In genomic region chr12:31659087-31659942, GRCh38 we compare ENCODE assay signal across 8 cellular contexts. TPM values are rescaled to one million over a fixed set of nuclear protein-coding genes. Genes with fewer than 3 reads are reported as not detected.
DNase-seq lines count a peak whose midpoint lies in the region; ATAC-seq, FAIRE-seq and TF ChIP-seq lines count a peak whose summit lies in the region.

ETFBKMT (plus strand) TSS chr12:31659688; CDS start chr12:31661954, 2,266 bp downstream.

- peak; percentile 67 for TF ChIP-seq CTCF in left ventricle myocardium inferior (IDR thresholded peaks at IDR 0.05; ENCODE audit: borderline replicate concordance)
- peak; percentile 61 for TF ChIP-seq CTCF in progenitor cell of endocrine pancreas (IDR thresholded peaks at IDR 0.05; ENCODE audit: unreplicated experiment)

- ATAC-seq in HG02840 (IDR thresholded peaks at IDR 0.05; ENCODE audit: low FRiP score, unreplicated experiment) (peak; percentile 100), T-cell (replicated peaks in 1 of 4) (peak; percentile 99 to 100 (median 100))

- intact Hi-C loops in left ventricle myocardium inferior (cut with micrococcal nuclease) = loop anchor here (10.0 kb wide), 1 partner anchor 645 kb away; no protein-coding TSS in a partner anchor

- FAIRE-seq in GM12891 (lab: Jason Lieb, UNC) = peak; percentile 98

- peak; percentile 66 for TF ChIP-seq POLR2A in GM12891 (IDR thresholded peaks at IDR 0.05; ENCODE audit: low read depth, low read length)

- no peaks in the 10 kb centered on the region for H3K27me3 ChIP-seq in left ventricle myocardium inferior (ENCODE audit: low read depth)

- peaks cover 28% of the 10 kb centered on the region for H3K4me1 ChIP-seq in left ventricle myocardium inferior
- peaks cover 2% of the 10 kb centered on the region for H3K4me1 ChIP-seq in urinary bladder (ENCODE audit: insufficient read depth)

- H3K4me1 Mint-ChIP-seq in T-cell (peaks cover 11 to 23% (median 20%) of the 10 kb centered on the region in 3 donors), progenitor cell of endocrine pancreas (ENCODE audit: low read depth) (peaks cover 16% of the 10 kb centered on the region)

- H3K4me3 ChIP-seq in left ventricle myocardium inferior (peak within 1 kb of the TSS; percentile 86), urinary bladder (ENCODE audit: low read depth, low read length) (peak within 1 kb of the TSS; percentile 59)

- H3K27ac Mint-ChIP-seq in T-cell (peak within 1 kb of the TSS; percentile 96 to 99), progenitor cell of endocrine pancreas (peak within 1 kb of the TSS; percentile 95)

- CTCF ChIA-PET in T-cell (lab: Charles Lee) = interaction anchor here in 1 of 2 donors (0.7 to 2.4 kb wide), 6 partner anchors 70 to 1096 kb away, joined by 3 to 15 read pairs (median 6); partner anchors contain the start of genes AMN1 and YARS2

- H3K36me3 ChIP-seq in left ventricle myocardium inferior = peaks cover 16% of the 10 kb centered on the region
- peaks cover under 1% of the 10 kb centered on the region for H3K36me3 ChIP-seq in urinary bladder (ENCODE audit: insufficient read depth)

- H3K27ac ChIP-seq in left ventricle myocardium inferior (replicated peaks) (peak within 1 kb of the TSS; percentile 98), urinary bladder (ENCODE audit: low read depth) (peak within 1 kb of the TSS; percentile 88)

- 2% methylated on average over 47 of the region's 47 CpGs for WGBS in urinary bladder

- H3K4me3 Mint-ChIP-seq in T-cell = peak within 1 kb of the TSS; percentile 93 to 97 (median 94)
- H3K4me3 Mint-ChIP-seq in progenitor cell of endocrine pancreas (ENCODE audit: low read depth) = peak within 1 kb of the TSS; percentile 91

- no peaks in the 10 kb centered on the region for H3K9me3 ChIP-seq in left ventricle myocardium inferior (replicated peaks)

- H3K36me3 Mint-ChIP-seq in T-cell (no peaks in the 10 kb centered on the region), progenitor cell of endocrine pancreas (ENCODE audit: insufficient read depth) (no peaks in the 10 kb centered on the region)

- DNase-seq in GM12891 (ENCODE audit: insufficient read length, low spot score) = peak; percentile 74
- DNase-seq in NCI-H1436 treated with DMSO at 0.1 percent for 48 hours (lab: John Stamatoyannopoulos, UW) = peak; percentile 77
- peak; percentile 83 to 96 (median 90) for DNase-seq in T-cell
- peak; percentile 51 to 98 (median 83) for DNase-seq in amygdala (lab: John Stamatoyannopoulos, UW)
- peak; percentile 84 for DNase-seq in left ventricle myocardium inferior
- DNase-seq in progenitor cell of endocrine pancreas (ENCODE audit: low spot score, unreplicated experiment) = peak; percentile 88

- POLR2A ChIA-PET in T-cell (lab: Charles Lee) = interaction anchor here (0.5 to 1.4 kb wide), 4 partner anchors 16 to 231 kb away, joined by 3 to 5 read pairs (median 3); partner anchors contain the start of gene AMN1 (in 1 of the 2)

- H3K9me3 Mint-ChIP-seq in T-cell (no peaks in the 10 kb centered on the region), progenitor cell of endocrine pancreas (ENCODE audit: low read depth) (no peaks in the 10 kb centered on the region)

- H3K27me3 Mint-ChIP-seq in T-cell = no peaks in the 10 kb centered on the region
- H3K27me3 Mint-ChIP-seq in progenitor cell of endocrine pancreas = no peaks in the 10 kb centered on the region

TF ChIP-seq in GM12891, 5 proteins besides CTCF, POLR2A, EP300 and RAD21:
- TF ChIP-seq PAX5 (IDR thresholded peaks at IDR 0.05; ENCODE audit: insufficient read depth, low read length, severe bottlenecking) (no peak), POLR2AphosphoS5 (IDR thresholded peaks at IDR 0.05; ENCODE audit: low read depth, low read length) (peak; percentile 29; the same call in 1 of the 2 replicates), TAF1 (IDR thresholded peaks at IDR 0.05; ENCODE audit: low read depth, low read length) (peak; percentile 52; the same call in 1 of the 2 replicates)

RNA-seq across cellular contexts. Expression of gene ETFBKMT, which starts in this region (rescaled TPM):
- polyA plus RNA-seq in GM12891 (2012; ENCODE audit: low read depth, missing spikeins) = 0.26 TPM
- total RNA-seq in T-cell = 1 to 10 TPM in 4 of 5 donors, under 1 TPM in 1; 0.48 to 2.1 (median 1.6) TPM
- total RNA-seq in left ventricle myocardium inferior = 6.6 TPM
- total RNA-seq in progenitor cell of endocrine pancreas = 3.7 and 4.5 TPM in 2 replicates
- 5.7 TPM for total RNA-seq in urinary bladder
- 2.3 TPM for polyA plus RNA-seq in urinary bladder

Comparison
In these comparisons a context has a peak if more than half of its experiments do, and no peak if none do; other contexts are left out.
1. Peak in every context shown above with its lines: DNase-seq, ATAC-seq, H3K4me3 ChIP-seq and H3K27ac ChIP-seq.